18 cellular contexts compared by ENCODE assay signal in the genomic region with DNA sequence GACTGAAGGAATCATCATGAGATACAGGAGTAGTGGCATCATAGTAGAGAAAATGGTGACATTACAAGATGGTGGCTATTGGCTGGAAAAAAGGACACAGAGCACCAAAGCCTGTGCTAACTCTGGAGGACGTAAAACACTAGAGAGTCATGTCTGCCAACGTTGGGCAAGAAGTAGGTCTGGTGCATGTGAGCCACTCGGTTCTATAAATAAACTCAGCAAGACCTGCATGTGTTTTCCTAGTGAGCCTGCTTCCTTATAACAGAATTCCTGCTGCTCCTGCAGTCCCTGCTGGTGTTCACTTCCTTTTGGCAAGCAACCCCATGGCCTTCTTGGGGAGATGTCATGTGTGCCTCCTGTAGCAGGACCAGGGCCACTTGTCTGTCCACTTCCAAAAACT.
"Had no signal": no experiment of that assay in that cellular context is flagged by ENCODE, and none has a peak within 500 bp of the region (broad histone marks: within the 10 kb centered on the region; RNA-seq: fewer than 3 reads in every experiment).

No MANE protein-coding gene starts in this region.

- DNase-seq: activated CD4-positive, alpha-beta T cell treated with anti-CD3 and anti-CD28 coated beads for 4 hours; activated CD8-positive, alpha-beta T cell treated with anti-CD3 and anti-CD28 coated beads for 36 hours; activated effector memory CD4-positive, alpha-beta T cell treated with Interleukin-2 at 50 U/mL for 16 hours; activated T-cell treated with anti-CD3 and anti-CD28 coated beads, Interleukin-2, amount 50 U/mL, for 4 hours; adrenal gland; effector CD4-positive, alpha-beta T cell; esophagus squamous epithelium; foreskin fibroblast; nucleus accumbens; posterior cingulate gyrus; SW 1271 had no signal

- H3K36me3 ChIP-seq: adrenal gland, cardiac muscle cell, esophagus squamous epithelium had no signal

- FAIRE-seq: endothelial cell of umbilical vein, TTC549 had no signal

- H3K27me3 ChIP-seq: adrenal gland, cardiac muscle cell, esophagus squamous epithelium had no signal

- ATAC-seq: activated CD8-positive, alpha-beta T cell treated with anti-CD3 and anti-CD28 coated beads for 36 hours; activated T-cell treated with anti-CD3 and anti-CD28 coated beads, Interleukin-2, amount 50 U/mL, for 4 hours; natural killer cell treated with Interleukin-12 subunit alpha and Interleukin-12 subunit beta and Interleukin-15 and Interleukin-18, amount 100 ng/mL, for 72 hours; WTC11 had no signal

- H3K4me2 ChIP-seq: smooth muscle cell had no signal

- H3K4me3 ChIP-seq: adrenal gland, cardiac muscle cell, coronary artery, esophagus squamous epithelium, smooth muscle cell had no signal

- H3K27ac ChIP-seq: adrenal gland, cardiac muscle cell, coronary artery, esophagus squamous epithelium had no signal

- H3K9me3 ChIP-seq: adrenal gland, esophagus squamous epithelium had no signal

- H3K4me1 ChIP-seq: adrenal gland, esophagus squamous epithelium had no signal
